In genomic region chr5:14779975-14780374, GRCh38 we compare ENCODE assay signal across 26 cellular contexts.
"Had no signal": no experiment of that assay in that cellular context is flagged by ENCODE, and none has a peak within 500 bp of the region (broad histone marks: within the 10 kb centered on the region; RNA-seq: fewer than 3 reads in every experiment).

No MANE protein-coding gene starts in this region.

- H3K27me3 ChIP-seq: hepatocyte, right lobe of liver, stomach, suprapubic skin, transverse colon had no signal

- H3K27me3 Mint-ChIP-seq: activated CD4-positive, alpha-beta memory T cell treated with anti-CD3 and anti-CD28 coated beads, Interleukin-2, amount 10 ng/mL, durations not matched to agents 7 days and 5 days; activated CD4-positive, alpha-beta T cell treated with anti-CD3 and anti-CD28 coated beads, Interleukin-2, amount 10 ng/mL, durations not matched to agents 24 days and 14 days; activated naive CD4-positive, alpha-beta T cell treated with anti-CD3 and anti-CD28 coated beads, Interleukin-2, amount 50 U/mL, for 24 hours; brain had no signal

- H3K27ac Mint-ChIP-seq: activated CD4-positive, alpha-beta memory T cell treated with anti-CD3 and anti-CD28 coated beads, Interleukin-2, amount 10 ng/mL, durations not matched to agents 7 days and 5 days; activated CD4-positive, alpha-beta T cell treated with anti-CD3 and anti-CD28 coated beads, Interleukin-2, amount 10 ng/mL, durations not matched to agents 24 days and 14 days; activated naive CD4-positive, alpha-beta T cell treated with anti-CD3 and anti-CD28 coated beads, Interleukin-2, amount 50 U/mL, for 24 hours; activated T-helper 1 cell treated with anti-CD3 and anti-CD28 coated beads, Interleukin-12 subunit alpha, Interleukin-12 subunit beta, Interleukin-2, Interleukin-4 antibody, amounts not matched to agents 30 ng/mL and 10 ng/mL and 1 ng/mL, durations not matched to agents 14 hours and 24 hours and 36 hours; nephron progenitor cell had no signal

- H3K4me3 Mint-ChIP-seq: activated CD4-positive, alpha-beta memory T cell treated with anti-CD3 and anti-CD28 coated beads, Interleukin-2, amount 10 ng/mL, durations not matched to agents 7 days and 5 days; activated CD4-positive, alpha-beta T cell treated with anti-CD3 and anti-CD28 coated beads, Interleukin-2, amount 10 ng/mL, durations not matched to agents 24 days and 14 days; activated naive CD4-positive, alpha-beta T cell treated with anti-CD3 and anti-CD28 coated beads, Interleukin-2, amount 50 U/mL, for 24 hours; activated T-helper 1 cell treated with anti-CD3 and anti-CD28 coated beads, Interleukin-12 subunit alpha, Interleukin-12 subunit beta, Interleukin-2, Interleukin-4 antibody, amounts not matched to agents 30 ng/mL and 10 ng/mL and 1 ng/mL, durations not matched to agents 14 hours and 24 hours and 36 hours; brain; immature natural killer cell; nephron progenitor cell; stimulated activated effector memory CD8-positive, alpha-beta T cell treated with anti-CD3 and anti-CD28 coated beads, Interleukin-12 subunit alpha, Interleukin-12 subunit beta, amount 100 ng/mL, for 72 hours had no signal

- H3K9me3 ChIP-seq: mucosa of descending colon, right lobe of liver, stomach, suprapubic skin, transverse colon had no signal

- H3K4me3 ChIP-seq: hepatocyte, mucosa of descending colon, right lobe of liver, skin epidermis, stomach, suprapubic skin, transverse colon had no signal

- H3K36me3 ChIP-seq: right lobe of liver, stomach, suprapubic skin, transverse colon had no signal

- FAIRE-seq: urothelium cell line had no signal

- DNase-seq: activated CD4-positive, alpha-beta memory T cell treated with anti-CD3 and anti-CD28 coated beads, Interleukin-2, amount 10 ng/mL, durations not matched to agents 7 days and 5 days; activated CD4-positive, alpha-beta T cell treated with anti-CD3 and anti-CD28 coated beads, Interleukin-2, amount 10 ng/mL, durations not matched to agents 24 days and 14 days; activated gamma-delta T cell treated with Interleukin-2 at 50 U/mL for 16 hours; aorta; central memory CD4-positive, alpha-beta T cell; dermis blood vessel endothelial cell; effector CD8-positive, alpha-beta T cell; foreskin melanocyte; immature natural killer cell; kidney glomerular epithelial cell; mesenchymal stem cell; mucosa of descending colon; nephron progenitor cell; right lobe of liver; stimulated activated CD4-positive, alpha-beta T cell treated with anti-CD3 and anti-CD28 coated beads, Interleukin-1b, Interleukin-23, amount 100 ng/mL, for 48 hours; stomach; transverse colon had no signal

- H3K9me3 Mint-ChIP-seq: activated CD4-positive, alpha-beta memory T cell treated with anti-CD3 and anti-CD28 coated beads, Interleukin-2, amount 10 ng/mL, durations not matched to agents 7 days and 5 days; activated naive CD4-positive, alpha-beta T cell treated with anti-CD3 and anti-CD28 coated beads, Interleukin-2, amount 50 U/mL, for 24 hours; activated T-helper 1 cell treated with anti-CD3 and anti-CD28 coated beads, Interleukin-12 subunit alpha, Interleukin-12 subunit beta, Interleukin-2, Interleukin-4 antibody, amounts not matched to agents 30 ng/mL and 10 ng/mL and 1 ng/mL, durations not matched to agents 14 hours and 24 hours and 36 hours; immature natural killer cell; stimulated activated effector memory CD8-positive, alpha-beta T cell treated with anti-CD3 and anti-CD28 coated beads, Interleukin-12 subunit alpha, Interleukin-12 subunit beta, amount 100 ng/mL, for 72 hours had no signal

- H3K4me1 Mint-ChIP-seq: brain had no signal

- ATAC-seq: activated CD4-positive, CD25-positive, alpha-beta regulatory T cell treated with anti-CD3 and anti-CD28 coated beads, Interleukin-2, amount 50 U/mL, for 24 hours; mucosa of descending colon; right lobe of liver; stimulated activated effector memory CD8-positive, alpha-beta T cell treated with anti-CD3 and anti-CD28 coated beads, Interleukin-12 subunit alpha, Interleukin-12 subunit beta, amount 100 ng/mL, for 72 hours had no signal
